2 cellular contexts compared by ENCODE assay signal in the genomic region with DNA sequence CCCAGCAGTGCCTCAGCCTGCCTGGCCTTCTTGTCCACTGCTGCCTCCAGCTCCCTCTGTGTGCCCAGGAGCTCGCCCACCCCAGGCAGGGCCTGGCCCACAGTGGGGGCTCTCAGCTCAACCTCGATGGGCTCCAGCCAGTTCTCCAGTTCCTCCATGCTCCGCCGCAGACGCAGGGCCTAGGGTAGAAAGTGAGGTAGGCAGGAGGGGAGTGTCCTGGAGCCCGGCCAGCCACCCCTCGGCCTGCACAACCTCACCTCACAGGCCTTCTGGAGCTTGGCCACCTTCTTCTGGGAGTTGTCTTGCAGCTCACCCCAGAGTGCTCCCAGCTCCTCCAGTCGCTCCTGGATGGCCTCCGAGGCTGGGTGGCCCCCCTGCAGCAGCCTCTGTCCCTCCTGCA.
TF ChIP-seq lines count a peak whose summit lies in the region.

No MANE protein-coding gene starts in this region.

TF ChIP-seq in IMR-90, 13 proteins besides CTCF, POLR2A, EP300 and RAD21:
- TF ChIP-seq SMC3 (IDR thresholded peaks at IDR 0.05; ENCODE audit: low read depth, low read length) = no peak
- no peak for TF ChIP-seq MAZ (IDR thresholded peaks at IDR 0.05; ENCODE audit: borderline replicate concordance, low read depth, low read length)
- TF ChIP-seq MAFK (IDR thresholded peaks at IDR 0.05; ENCODE audit: low read depth, low read length) = no peak
- TF ChIP-seq CEBPB (IDR thresholded peaks at IDR 0.05; ENCODE audit: low read depth, low read length) = no peak
- TF ChIP-seq NFE2L2 (IDR thresholded peaks at IDR 0.05; ENCODE audit: low read depth, low read length) = no peak
- TF ChIP-seq, protein P1, sequence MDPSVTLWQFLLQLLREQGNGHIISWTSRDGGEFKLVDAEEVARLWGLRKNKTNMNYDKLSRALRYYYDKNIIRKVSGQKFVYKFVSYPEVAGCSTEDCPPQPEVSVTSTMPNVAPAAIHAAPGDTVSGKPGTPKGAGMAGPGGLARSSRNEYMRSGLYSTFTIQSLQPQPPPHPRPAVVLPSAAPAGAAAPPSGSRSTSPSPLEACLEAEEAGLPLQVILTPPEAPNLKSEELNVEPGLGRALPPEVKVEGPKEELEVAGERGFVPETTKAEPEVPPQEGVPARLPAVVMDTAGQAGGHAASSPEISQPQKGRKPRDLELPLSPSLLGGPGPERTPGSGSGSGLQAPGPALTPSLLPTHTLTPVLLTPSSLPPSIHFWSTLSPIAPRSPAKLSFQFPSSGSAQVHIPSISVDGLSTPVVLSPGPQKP (IDR thresholded peaks at IDR 0.05; ENCODE audit: borderline replicate concordance, low read depth, low read length) = no peak
- TF ChIP-seq FOS (IDR thresholded peaks at IDR 0.05; ENCODE audit: low read depth, low read length) = no peak
- TF ChIP-seq, protein P2, sequence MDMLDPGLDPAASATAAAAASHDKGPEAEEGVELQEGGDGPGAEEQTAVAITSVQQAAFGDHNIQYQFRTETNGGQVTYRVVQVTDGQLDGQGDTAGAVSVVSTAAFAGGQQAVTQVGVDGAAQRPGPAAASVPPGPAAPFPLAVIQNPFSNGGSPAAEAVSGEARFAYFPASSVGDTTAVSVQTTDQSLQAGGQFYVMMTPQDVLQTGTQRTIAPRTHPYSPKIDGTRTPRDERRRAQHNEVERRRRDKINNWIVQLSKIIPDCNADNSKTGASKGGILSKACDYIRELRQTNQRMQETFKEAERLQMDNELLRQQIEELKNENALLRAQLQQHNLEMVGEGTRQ (IDR thresholded peaks at IDR 0.05; ENCODE audit: low read depth, low read length) = no peak
- TF ChIP-seq BHLHE40 (IDR thresholded peaks at IDR 0.05; ENCODE audit: low read depth, low read length) = no peak
- TF ChIP-seq MXI1 (IDR thresholded peaks at IDR 0.05; ENCODE audit: borderline replicate concordance, low read depth, low read length) = no peak
- TF ChIP-seq RCOR1 (IDR thresholded peaks at IDR 0.05; ENCODE audit: insufficient replicate concordance, low read length) = no peak
- TF ChIP-seq CHD1 (IDR thresholded peaks at IDR 0.05; ENCODE audit: low read depth, low read length) = no peak
- TF ChIP-seq RFX5 (IDR thresholded peaks at IDR 0.05; ENCODE audit: low read depth, low read length) = no peak

TF ChIP-seq in Ishikawa, 13 proteins besides CTCF, POLR2A, EP300 and RAD21:
- TF ChIP-seq TAF1 (IDR thresholded peaks at IDR 0.05; ENCODE audit: low read depth) (no peak), TEAD4 (IDR thresholded peaks at IDR 0.05) (no peak), NFIC (IDR thresholded peaks at IDR 0.05) (peak; percentile 42; the same call in 1 of the 2 replicates), CEBPB (IDR thresholded peaks at IDR 0.05) (no peak)
